ENCODE assay signal across 2 cellular contexts in genomic region chr5:165805756-165806155, GRCh38.
TF ChIP-seq lines count a peak whose summit lies in the region.

No MANE protein-coding gene starts in this region.

TF ChIP-seq in GM23338, 12 proteins besides CTCF, POLR2A, EP300 and RAD21:
- TF ChIP-seq NANOG (IDR thresholded peaks at IDR 0.05; ENCODE audit: borderline replicate concordance) (no peak), ZNF462 (CRISPR knock-in tag; IDR thresholded peaks at IDR 0.05) (peak; percentile 70; the same call in 1 of the 2 replicates), ZNF114 (CRISPR knock-in tag; IDR thresholded peaks at IDR 0.05) (no peak)

TF ChIP-seq in H1, 55 proteins besides CTCF, POLR2A, EP300 and RAD21:
- TF ChIP-seq TAF7 (optimal IDR thresholded peaks at IDR 0.05; ENCODE audit: borderline replicate concordance, low read depth, low read length) (no peak), KDM4A (IDR thresholded peaks at IDR 0.05; ENCODE audit: low read depth, low read length, severe bottlenecking) (no peak), ATF3 (IDR thresholded peaks at IDR 0.05; ENCODE audit: insufficient read depth, low read depth, low read length) (no peak), SRF (IDR thresholded peaks at IDR 0.05; ENCODE audit: low read depth, low read length) (no peak), TBP (IDR thresholded peaks at IDR 0.05; ENCODE audit: low read depth, low read length) (no peak), FOSL1 (IDR thresholded peaks at IDR 0.05; ENCODE audit: insufficient read depth, low read depth, low read length) (no peak), ASH2L (IDR thresholded peaks at IDR 0.05; ENCODE audit: low read length) (no peak), SIX5 (IDR thresholded peaks at IDR 0.05; ENCODE audit: low read depth, low read length) (no peak), RFX5 (IDR thresholded peaks at IDR 0.05; ENCODE audit: borderline replicate concordance, low read depth, low read length) (no peak), RNF2 (IDR thresholded peaks at IDR 0.05; ENCODE audit: borderline replicate concordance, low read depth, low read length, missing control alignments, poor library complexity, severe bottlenecking) (no peak), PHF8 (conservative IDR thresholded peaks at IDR 0.05; ENCODE audit: low read depth, low read length) (no peak), GABPA (IDR thresholded peaks at IDR 0.05; ENCODE audit: borderline replicate concordance, insufficient read depth, low read length) (no peak), SP2 (IDR thresholded peaks at IDR 0.05; ENCODE audit: low read length) (no peak), HDAC6 (IDR thresholded peaks at IDR 0.05; ENCODE audit: low read depth, low read length) (no peak)
